In the genomic region with DNA sequence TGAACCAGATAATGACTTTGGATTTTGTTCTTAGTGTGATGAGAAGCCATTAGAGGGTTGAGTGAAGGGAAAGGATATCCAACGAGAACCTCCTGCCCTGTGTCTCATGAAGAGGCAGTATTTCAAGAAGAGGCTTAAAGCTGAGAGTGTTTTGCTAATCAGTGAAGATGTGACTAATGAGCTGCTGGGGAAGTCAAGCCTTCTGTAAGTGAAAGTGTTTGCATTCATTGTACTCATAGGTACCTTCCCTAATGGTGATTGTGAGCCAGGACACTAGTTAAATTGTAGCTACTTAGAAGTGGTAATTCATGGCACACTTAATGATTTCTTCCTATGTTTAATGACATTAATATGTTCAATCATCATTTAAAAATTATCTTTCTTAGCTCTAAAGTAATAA, we compare ENCODE assay signal across 24 cellular contexts. TPM values are rescaled to one million over a fixed set of nuclear protein-coding genes. Genes with fewer than 3 reads are reported as not detected.
DNase-seq lines count a peak whose midpoint lies in the region; ATAC-seq and TF ChIP-seq lines count a peak whose summit lies in the region.
"Had no signal": no experiment of that assay in that cellular context is flagged by ENCODE, and none has a peak within 500 bp of the region (broad histone marks: within the 10 kb centered on the region; RNA-seq: fewer than 3 reads in every experiment).

No MANE protein-coding gene starts in this region.

- H3K27ac Mint-ChIP-seq in type B pancreatic cell = no peak overlapping the region
- H3K27ac Mint-ChIP-seq: CD4-positive, CD25-positive, alpha-beta regulatory T cell; dendritic cell treated with granulocyte-macrophage colony-stimulating factor and Interleukin-4, amounts not matched to agents 40 ng/mL and 50 ng/mL, for 4 days had no signal

- TF ChIP-seq CTCF in type B pancreatic cell (conservative IDR thresholded peaks at IDR 0.05) = no peak

- ATAC-seq in GM19023 (IDR thresholded peaks at IDR 0.05; ENCODE audit: unreplicated experiment) = peak; percentile 89
- peak; percentile 80 for ATAC-seq in HG02588 (IDR thresholded peaks at IDR 0.05; ENCODE audit: unreplicated experiment)
- ATAC-seq in HG03442 (IDR thresholded peaks at IDR 0.05; ENCODE audit: unreplicated experiment) = peak; percentile 68
- ATAC-seq in GM19324 (IDR thresholded peaks at IDR 0.05; ENCODE audit: low FRiP score, unreplicated experiment) = no peak
- ATAC-seq: PC-3 had no signal

- H3K27me3 Mint-ChIP-seq in type B pancreatic cell = no peaks in the 10 kb centered on the region
- H3K27me3 Mint-ChIP-seq: dendritic cell treated with granulocyte-macrophage colony-stimulating factor and Interleukin-4, amounts not matched to agents 40 ng/mL and 50 ng/mL, for 4 days had no signal

- H3K4me3 Mint-ChIP-seq in type B pancreatic cell = no peak overlapping the region
- H3K4me3 Mint-ChIP-seq: CD4-positive, CD25-positive, alpha-beta regulatory T cell; dendritic cell treated with granulocyte-macrophage colony-stimulating factor and Interleukin-4, amounts not matched to agents 40 ng/mL and 50 ng/mL, for 4 days had no signal

- H3K9me3 Mint-ChIP-seq in type B pancreatic cell = no peaks in the 10 kb centered on the region
- H3K9me3 Mint-ChIP-seq: dendritic cell treated with granulocyte-macrophage colony-stimulating factor and Interleukin-4, amounts not matched to agents 40 ng/mL and 50 ng/mL, for 4 days had no signal

- no peak for DNase-seq in NCI-H2196 treated with DMSO at 0.1 percent for 48 hours (lab: John Stamatoyannopoulos, UW; ENCODE audit: unreplicated experiment)
- no peak for DNase-seq in stimulated activated CD4-positive, alpha-beta T cell treated with anti-CD3 and anti-CD28 coated beads, Interleukin-12 subunit alpha, Interleukin-12 subunit beta, amount 100 ng/mL, for 4 hours
- DNase-seq in type B pancreatic cell (ENCODE audit: extremely low spot score, unreplicated experiment) = no peak
- DNase-seq: activated CD4-positive, alpha-beta T cell treated with anti-CD3 and anti-CD28 coated beads for 1 hour; activated naive CD4-positive, alpha-beta T cell treated with Interleukin-2 at 50 U/mL for 16 hours; activated T-cell treated with anti-CD3 and anti-CD28 coated beads, Interleukin-2, amount 50 U/mL, for 48 hours; anterior cingulate cortex; CD4-positive, CD25-positive, alpha-beta regulatory T cell; DMS 273 treated with DMSO at 0.1 percent for 48 hours; glutamatergic neuron; MV-4-11; NCI-H187; NCI-H345; NCI-H82; occipital lobe; PC-3; SHP77; stimulated activated naive CD4-positive, alpha-beta T cell treated with Interleukin-2 at 50 U/mL for 16 hours had no signal

- H3K4me1 Mint-ChIP-seq in type B pancreatic cell (ENCODE audit: unreplicated experiment) = peaks cover 8% of the 10 kb centered on the region
- H3K4me1 Mint-ChIP-seq: CD4-positive, CD25-positive, alpha-beta regulatory T cell had no signal

- no peaks in the 10 kb centered on the region for H3K36me3 Mint-ChIP-seq in type B pancreatic cell
- H3K36me3 Mint-ChIP-seq: CD4-positive, CD25-positive, alpha-beta regulatory T cell had no signal

RNA-seq across cellular contexts. Expression of gene PIP5K1B, which starts 23.7 kb away (rescaled TPM):
- 9.8 and 19.4 TPM in 2 replicates for total RNA-seq in type B pancreatic cell (ENCODE audit: low replicate concordance)
- total RNA-seq: G401, PC-3 had no signal
